In genomic region chr4:70713453-70714026, GRCh38 we compare ENCODE assay signal across 9 cellular contexts. TPM values are rescaled to one million over a fixed set of nuclear protein-coding genes. Genes with fewer than 3 reads are reported as not detected.
DNase-seq lines count a peak whose midpoint lies in the region; ATAC-seq lines count a peak whose summit lies in the region.
"Had no signal": no experiment of that assay in that cellular context is flagged by ENCODE, and none has a peak within 500 bp of the region (broad histone marks: within the 10 kb centered on the region; RNA-seq: fewer than 3 reads in every experiment).

No MANE protein-coding gene starts in this region.

- H3K27me3 Mint-ChIP-seq in effector memory CD8-positive, alpha-beta T cell = no peaks in the 10 kb centered on the region
- no peaks in the 10 kb centered on the region for H3K27me3 Mint-ChIP-seq in activated CD4-positive, alpha-beta T cell treated with anti-CD3 and anti-CD28 coated beads, Interleukin-2, amount 10 ng/mL, durations not matched to agents 7 days and 5 days

- ATAC-seq in GM21381 (IDR thresholded peaks at IDR 0.05; ENCODE audit: unreplicated experiment) = peak; percentile 34
- ATAC-seq in HG03442 (IDR thresholded peaks at IDR 0.05; ENCODE audit: unreplicated experiment) = peak; percentile 37
- peak; percentile 26 for ATAC-seq in effector memory CD8-positive, alpha-beta T cell (replicated peaks)

- peaks cover 10 to 12% of the 10 kb centered on the region in 2 donors for H3K4me1 Mint-ChIP-seq in effector memory CD8-positive, alpha-beta T cell (ENCODE audit: low read depth in 2 of 2)
- peaks cover 38% of the 10 kb centered on the region for H3K4me1 Mint-ChIP-seq in activated CD4-positive, alpha-beta T cell treated with anti-CD3 and anti-CD28 coated beads, Interleukin-2, amount 10 ng/mL, durations not matched to agents 7 days and 5 days

- POLR2A ChIA-PET in activated CD4-positive, alpha-beta T cell treated with anti-CD3 and anti-CD28 coated beads, Interleukin-2, amount 10 ng/mL, durations not matched to agents 7 days and 5 days (lab: Charles Lee) = no interaction called here

- no peak overlapping the region for H3K4me3 Mint-ChIP-seq in effector memory CD8-positive, alpha-beta T cell
- no peak overlapping the region for H3K4me3 Mint-ChIP-seq in activated CD4-positive, alpha-beta T cell treated with anti-CD3 and anti-CD28 coated beads, Interleukin-2, amount 10 ng/mL, durations not matched to agents 7 days and 5 days
- H3K4me3 Mint-ChIP-seq: neural progenitor cell had no signal

- no peaks in the 10 kb centered on the region for H3K9me3 Mint-ChIP-seq in effector memory CD8-positive, alpha-beta T cell
- no peaks in the 10 kb centered on the region for H3K9me3 Mint-ChIP-seq in activated CD4-positive, alpha-beta T cell treated with anti-CD3 and anti-CD28 coated beads, Interleukin-2, amount 10 ng/mL, durations not matched to agents 7 days and 5 days

- peaks cover 3% of the 10 kb centered on the region for H3K36me3 Mint-ChIP-seq in effector memory CD8-positive, alpha-beta T cell (ENCODE audit: insufficient read depth)
- H3K36me3 Mint-ChIP-seq in activated CD4-positive, alpha-beta T cell treated with anti-CD3 and anti-CD28 coated beads, Interleukin-2, amount 10 ng/mL, durations not matched to agents 7 days and 5 days (ENCODE audit: low read depth) = no peaks in the 10 kb centered on the region

- CTCF ChIA-PET in activated CD4-positive, alpha-beta T cell treated with anti-CD3 and anti-CD28 coated beads, Interleukin-2, amount 10 ng/mL, durations not matched to agents 7 days and 5 days (lab: Charles Lee) = interaction anchor here (1.3 kb wide), 1 partner anchor 10 kb away, joined by 4 read pairs; no protein-coding TSS in a partner anchor

- no peak overlapping the region for H3K27ac Mint-ChIP-seq in effector memory CD8-positive, alpha-beta T cell
- H3K27ac Mint-ChIP-seq in activated CD4-positive, alpha-beta T cell treated with anti-CD3 and anti-CD28 coated beads, Interleukin-2, amount 10 ng/mL, durations not matched to agents 7 days and 5 days = no peak overlapping the region
- H3K27ac Mint-ChIP-seq: neural progenitor cell had no signal

- DNase-seq in CD1c-positive myeloid dendritic cell (ENCODE audit: extremely low spot score) (peak; percentile 79), kidney glomerular epithelial cell (lab: John Stamatoyannopoulos, UW) (no peak)
- DNase-seq in effector memory CD8-positive, alpha-beta T cell = no peak
- no peak for DNase-seq in stimulated activated naive CD4-positive, alpha-beta T cell (lab: John Stamatoyannopoulos, UW)
- DNase-seq in activated CD4-positive, alpha-beta T cell treated with anti-CD3 and anti-CD28 coated beads, Interleukin-2, amount 10 ng/mL, durations not matched to agents 7 days and 5 days = no peak
- no peak for DNase-seq in NK-92 treated with Interleukin-12 subunit alpha and Interleukin-12 subunit beta, amount 100 ng/mL, for 24 hours (lab: John Stamatoyannopoulos, UW)

RNA-seq across cellular contexts. Expression of gene RUFY3, which starts 8.2 kb away (rescaled TPM):
- total RNA-seq in activated CD4-positive, alpha-beta T cell treated with anti-CD3 and anti-CD28 coated beads, Interleukin-2, amount 10 ng/mL, durations not matched to agents 7 days and 5 days = 10 to 100 TPM; 28.6 to 29.3 TPM

RNA-seq across cellular contexts. Expression of gene UTP3, which starts 25.2 kb away (rescaled TPM):
- total RNA-seq in activated CD4-positive, alpha-beta T cell treated with anti-CD3 and anti-CD28 coated beads, Interleukin-2, amount 10 ng/mL, durations not matched to agents 7 days and 5 days = 10 to 100 TPM; 38.1 to 40.2 TPM

RNA-seq across cellular contexts. Expression of gene JCHAIN, which starts 47.2 kb away (rescaled TPM):
- under 1 TPM in 1 of 2 experiments, not detected in 1; 0.23 TPM for total RNA-seq in activated CD4-positive, alpha-beta T cell treated with anti-CD3 and anti-CD28 coated beads, Interleukin-2, amount 10 ng/mL, durations not matched to agents 7 days and 5 days
